8 cellular contexts compared by ENCODE assay signal in genomic region chr20:4949833-4950178, GRCh38. TPM values are rescaled to one million over a fixed set of nuclear protein-coding genes. Genes with fewer than 3 reads are reported as not detected.
DNase-seq lines count a peak whose midpoint lies in the region; ATAC-seq, FAIRE-seq and TF ChIP-seq lines count a peak whose summit lies in the region.

No MANE protein-coding gene starts in this region.

- H3K27me3 ChIP-seq in GM06990 (replicated peaks; ENCODE audit: control insufficient read depth, insufficient read depth, low read length) (no peaks in the 10 kb centered on the region), keratinocyte (ENCODE audit: control insufficient read depth, extremely low read depth, insufficient read depth, low read length) (no peaks in the 10 kb centered on the region), tibial artery (no peaks in the 10 kb centered on the region)

- FAIRE-seq in keratinocyte (lab: Jason Lieb, UNC): no peak

- no peak overlapping the region for H3K4me2 ChIP-seq in keratinocyte (ENCODE audit: control insufficient read depth, extremely low read depth, insufficient read depth, low read depth, low read length)

- ATAC-seq in GM21619 (IDR thresholded peaks at IDR 0.05; ENCODE audit: unreplicated experiment): peak; percentile 66
- no peak for ATAC-seq in HG03139 (IDR thresholded peaks at IDR 0.05; ENCODE audit: unreplicated experiment)

- no peak overlapping the region for H3K4me3 Mint-ChIP-seq in MCF 10A (ENCODE audit: unreplicated experiment)

- peaks cover 21% of the 10 kb centered on the region for H3K4me1 Mint-ChIP-seq in MCF 10A (ENCODE audit: insufficient read depth, unreplicated experiment)

- H3K79me2 ChIP-seq in keratinocyte (ENCODE audit: control insufficient read depth, insufficient read depth, low read length): peaks cover 2% of the 10 kb centered on the region

- TF ChIP-seq CTCF in GM06990 (IDR thresholded peaks at IDR 0.05; ENCODE audit: insufficient read depth, low read length, poor library complexity, severe bottlenecking): peak; percentile 71
- peak; percentile 48 for TF ChIP-seq CTCF in MCF 10A (IDR thresholded peaks at IDR 0.05; ENCODE audit: unreplicated experiment)
- TF ChIP-seq CTCF in keratinocyte (optimal IDR thresholded peaks at IDR 0.05 in 1 of 3, IDR thresholded peaks at IDR 0.05 in 1 of 3, conservative IDR thresholded peaks at IDR 0.05 in 1 of 3; ENCODE audit: extremely low read depth in 1 of 3, insufficient read depth in 2 of 3, low read length in 3 of 3): peak; percentile 41 to 62 (median 61)
- peak; percentile 54 to 64 for TF ChIP-seq CTCF in tibial artery (IDR thresholded peaks at IDR 0.05)

- H2AFZ ChIP-seq in keratinocyte (ENCODE audit: control insufficient read depth, low read length): no peak overlapping the region

- dilution Hi-C loops in keratinocyte (cut with MboI; ENCODE audit: extremely low pct_ligation_motif_present, low sequenced_read_pairs): no loop called here

- DNase-seq in GM06990 (ENCODE audit: extremely low read depth, insufficient read length) (peak; percentile 41), NOMO-1 treated with dmso at 0.1 percent for 144 hours (lab: John Stamatoyannopoulos, UW; ENCODE audit: unreplicated experiment) (peak; percentile 41), MCF 10A (ENCODE audit: unreplicated experiment) (peak; percentile 42), keratinocyte (ENCODE audit: low read depth, low spot score) (no peak), tibial artery (no peak), NK-92 (lab: John Stamatoyannopoulos, UW; ENCODE audit: unreplicated experiment) (no peak)

- H3K27me3 Mint-ChIP-seq in MCF 10A (ENCODE audit: insufficient read depth, unreplicated experiment): no peaks in the 10 kb centered on the region

- peak overlapping the region; percentile 64 for H3K27ac Mint-ChIP-seq in MCF 10A (ENCODE audit: low read depth, unreplicated experiment)

- peaks cover 9% of the 10 kb centered on the region for H3K36me3 Mint-ChIP-seq in MCF 10A (ENCODE audit: insufficient read depth, unreplicated experiment)

- H3K36me3 ChIP-seq in GM06990 (ENCODE audit: control insufficient read depth, insufficient read depth, low read length) (no peaks in the 10 kb centered on the region), keratinocyte (ENCODE audit: control insufficient read depth in 2 of 2, extremely low read depth in 1 of 2, insufficient read depth in 2 of 2, low read length in 2 of 2) (peaks cover 0 to 2% of the 10 kb centered on the region in 2 experiments), tibial artery (peaks cover 0 to 5% (median 0%) of the 10 kb centered on the region in 3 donors)

- BruUV-seq in MCF 10A (replicated peaks; lab: Mats Ljungman, UMichigan): no TSS peak

- H3K4me1 ChIP-seq in keratinocyte (ENCODE audit: control insufficient read depth, extremely low read depth, insufficient read depth, low read length) (peaks cover 19% of the 10 kb centered on the region), tibial artery (peaks cover 0 to 31% (median 15%) of the 10 kb centered on the region in 4 donors)

- no peak overlapping the region for H3K27ac ChIP-seq in keratinocyte (ENCODE audit: control insufficient read depth, insufficient read depth, low read length)
- H3K27ac ChIP-seq in tibial artery: peak overlapping the region in 1 of 2 donors; percentile 59

- H3K9ac ChIP-seq in keratinocyte (ENCODE audit: control insufficient read depth, extremely low read depth, insufficient read depth, low read length): no peak overlapping the region

- H3K9me3 ChIP-seq in keratinocyte (ENCODE audit: control insufficient read depth, low read depth, low read length) (no peaks in the 10 kb centered on the region), tibial artery (no peaks in the 10 kb centered on the region)

- no peak overlapping the region; the same call in 1 of the 2 replicates for H3K4me3 ChIP-seq in GM06990 (replicated peaks; ENCODE audit: low read depth, low read length)
- H3K4me3 ChIP-seq in keratinocyte (ENCODE audit: control insufficient read depth in 2 of 3, extremely low read depth in 1 of 3, insufficient read depth in 2 of 3, low read depth in 1 of 3, low read length in 3 of 3): no peak overlapping the region
- no peak overlapping the region for H3K4me3 ChIP-seq in tibial artery

- CTCF ChIA-PET in MCF 10A (lab: Yijun Ruan, JAX): interaction anchor here (0.5 to 11.6 kb wide), 21 partner anchors 12 to 991 kb away, joined by 3 to 132 read pairs (median 3); no protein-coding TSS in a partner anchor

- POLR2A ChIA-PET in MCF 10A (lab: Yijun Ruan, JAX): interaction anchor here (0.6 to 1.1 kb wide), 3 partner anchors 123 to 191 kb away, joined by 3 to 4 read pairs (median 4); partner anchors contain the start of gene PCNA

- H3K9me3 Mint-ChIP-seq in MCF 10A (ENCODE audit: unreplicated experiment): peaks cover 7% of the 10 kb centered on the region

- intact Hi-C loops in MCF 10A (cut with micrococcal nuclease) (loop anchor here (5.0 kb wide), 1 partner anchor 208 kb away; no protein-coding TSS in a partner anchor), tibial artery (cut with DNase I; ENCODE audit: low total_unique reads) (no loop called here)

- H4K20me1 ChIP-seq in keratinocyte (ENCODE audit: control insufficient read depth, extremely low read depth, insufficient read depth, low read length): no peaks in the 10 kb centered on the region

- H3K9me1 ChIP-seq in keratinocyte (ENCODE audit: control insufficient read depth, extremely low read depth, insufficient read depth, low read length): no peaks in the 10 kb centered on the region

RNA-seq across cellular contexts. Expression of gene SLC23A2, which starts 51.5 kb away (rescaled TPM):
- total RNA-seq in MCF 10A (2022): 24.0 and 26.5 TPM in 2 replicates
- 9.6 to 14.7 TPM (median 13.4 TPM) in 3 replicates for polyA plus RNA-seq in keratinocyte
- 3.3 TPM for polyA plus RNA-seq in keratinocyte (2011; ENCODE audit: low read depth)
- polyA plus RNA-seq in keratinocyte (2011; cell fraction: cytosol; rRNA removed): 4.4 and 5.5 TPM in 2 replicates
- 33.3 and 34.6 TPM in 2 replicates for polyA plus RNA-seq in keratinocyte (2011; cell fraction: nucleus; rRNA removed)
- 5.2 and 9.3 TPM in 2 replicates for polyA plus RNA-seq in keratinocyte (2012; ENCODE audit: low replicate concordance)
- polyA minus RNA-seq in keratinocyte: 22.0 to 44.4 TPM (median 26.2 TPM) in 3 replicates
- 12.1 TPM for polyA minus RNA-seq in keratinocyte (2011; cell fraction: cytosol; rRNA and poly(A)+ RNA removed)
- polyA minus RNA-seq in keratinocyte (2011; cell fraction: nucleus; rRNA and poly(A)+ RNA removed): 38.6 and 54.2 TPM in 2 replicates

Comparison
In these comparisons a context has a peak if more than half of its experiments do, and no peak if none do; other contexts are left out.
1. DNase-seq: peak in GM06990 (single experiment), NOMO-1 treated with dmso at 0.1 percent for 144 hours (single experiment) and MCF 10A (single experiment); none in keratinocyte (single experiment), tibial artery (0 of 2) and NK-92 (single experiment).
2. Peak in every context shown above with its lines, with median percentiles within 50 percentile points of each other: CTCF ChIP-seq.